ENCODE assay signal across 11 cellular contexts in the genomic region with DNA sequence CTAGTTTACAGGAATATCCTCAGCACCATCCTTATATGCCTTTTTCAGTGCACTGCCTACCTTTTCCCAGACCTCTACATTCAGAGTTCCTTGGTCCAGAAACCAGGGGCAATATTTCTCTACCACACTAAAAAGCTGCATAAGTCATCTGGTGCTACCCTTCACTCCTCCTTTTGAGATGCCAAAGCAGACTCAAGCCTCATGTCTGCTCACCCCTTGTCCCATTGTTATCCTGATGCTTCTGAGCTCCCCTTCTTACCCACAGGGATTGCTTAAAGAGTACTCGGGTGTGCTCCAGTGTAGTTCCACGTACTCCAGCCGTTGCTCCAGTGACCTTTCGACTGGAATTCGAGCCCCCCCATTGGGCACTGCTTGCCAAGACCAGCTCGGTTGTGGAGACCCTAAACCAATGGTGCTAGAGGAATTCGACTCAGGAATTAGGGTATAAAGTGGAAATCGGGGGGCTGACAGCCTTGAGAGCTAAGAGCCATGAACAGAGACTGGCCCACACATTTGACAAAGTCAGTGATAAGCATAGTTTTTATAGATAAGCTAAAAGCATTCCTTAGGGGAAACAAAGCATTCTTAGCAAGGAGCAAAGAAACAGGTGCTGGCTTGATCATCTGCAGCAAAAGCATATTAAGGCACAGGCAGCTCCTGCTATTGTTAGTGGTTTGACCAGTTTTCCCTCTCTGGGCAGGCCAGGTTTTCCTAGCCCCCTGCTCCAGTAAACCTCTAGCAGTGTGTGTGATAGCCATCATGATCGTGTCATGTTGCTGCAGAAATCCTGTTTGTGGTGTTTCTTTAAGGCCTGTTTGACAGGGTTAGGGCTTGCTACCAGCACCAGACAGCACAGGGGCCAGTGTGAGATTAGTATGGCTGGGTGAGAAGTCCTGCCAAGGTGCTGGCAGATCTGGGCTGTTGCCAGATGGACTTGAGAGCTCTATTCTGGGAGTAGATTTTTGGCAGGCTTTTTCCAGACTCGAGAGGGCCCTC. TPM values are rescaled to one million over a fixed set of nuclear protein-coding genes. Genes with fewer than 3 reads are reported as not detected.
DNase-seq lines count a peak whose midpoint lies in the region; ATAC-seq and TF ChIP-seq lines count a peak whose summit lies in the region.
"Had no signal": no experiment of that assay in that cellular context is flagged by ENCODE, and none has a peak within 500 bp of the region (broad histone marks: within the 10 kb centered on the region; RNA-seq: fewer than 3 reads in every experiment).

No MANE protein-coding gene starts in this region.

- H3K4me1 ChIP-seq in breast epithelium (peaks cover 0 to 3% of the 10 kb centered on the region in 2 donors), foreskin keratinocyte (peaks cover 26% of the 10 kb centered on the region)

- TF ChIP-seq POLR2A in breast epithelium (IDR thresholded peaks at IDR 0.05): no peak

- peak overlapping the region in 1 of 3 donors; percentile 7 for H3K4me3 ChIP-seq in breast epithelium

- no peak for TF ChIP-seq CTCF in breast epithelium (IDR thresholded peaks at IDR 0.05)
- no peak for TF ChIP-seq CTCF in MCF 10A (IDR thresholded peaks at IDR 0.05; ENCODE audit: unreplicated experiment)
- no peak for TF ChIP-seq CTCF in foreskin keratinocyte (conservative IDR thresholded peaks at IDR 0.05)
- no peak for TF ChIP-seq CTCF in neural crest cell (conservative IDR thresholded peaks at IDR 0.05)
- TF ChIP-seq CTCF in GM20000 (IDR thresholded peaks at IDR 0.05; ENCODE audit: extremely low read depth, missing control alignments): no peak

- H3K36me3 Mint-ChIP-seq in MCF 10A (ENCODE audit: insufficient read depth, unreplicated experiment) (no peaks in the 10 kb centered on the region), neural crest cell (ENCODE audit: low read depth) (no peaks in the 10 kb centered on the region)

- H3K27me3 Mint-ChIP-seq in MCF 10A (ENCODE audit: insufficient read depth, unreplicated experiment) (no peaks in the 10 kb centered on the region), neural crest cell (ENCODE audit: low read depth) (no peaks in the 10 kb centered on the region)
- peaks cover 8% of the 10 kb centered on the region for H3K27me3 Mint-ChIP-seq in stimulated activated naive CD8-positive, alpha-beta T cell treated with anti-CD3 and anti-CD28 coated beads, Interleukin-15, amount 100 ng/mL, for 72 hours

- H3K27ac ChIP-seq in breast epithelium (peak overlapping the region; percentile 27 to 78), foreskin keratinocyte (no peak overlapping the region)

- no TSS peak for BruUV-seq in MCF 10A (replicated peaks; lab: Mats Ljungman, UMichigan)

- no peaks in the 10 kb centered on the region for H3K27me3 ChIP-seq in breast epithelium
- no peaks in the 10 kb centered on the region for H3K27me3 ChIP-seq in foreskin keratinocyte

- H3K4me1 Mint-ChIP-seq in MCF 10A (ENCODE audit: insufficient read depth, unreplicated experiment) (no peaks in the 10 kb centered on the region), neural crest cell (no peaks in the 10 kb centered on the region)
- no peaks in the 10 kb centered on the region for H3K4me1 Mint-ChIP-seq in stimulated activated naive CD8-positive, alpha-beta T cell treated with anti-CD3 and anti-CD28 coated beads, Interleukin-15, amount 100 ng/mL, for 72 hours

- H3K36me3 ChIP-seq in breast epithelium: no peaks in the 10 kb centered on the region

- peak in 1 of 2 donors; percentile 24 for DNase-seq in breast epithelium (ENCODE audit: low spot score in 2 of 2)
- no peak for DNase-seq in MCF 10A (ENCODE audit: unreplicated experiment)
- peak in 1 of 2 donors; percentile 60 for DNase-seq in foreskin keratinocyte
- no peak for DNase-seq in neural crest cell (ENCODE audit: low read depth, low spot score)
- DNase-seq in D341Med (ENCODE audit: low spot score): no peak
- no peak for DNase-seq in stimulated activated naive CD8-positive, alpha-beta T cell treated with anti-CD3 and anti-CD28 coated beads, Interleukin-15, amount 100 ng/mL, for 72 hours
- no peak for DNase-seq in GM20000 (ENCODE audit: low spot score)
- DNase-seq: activated naive CD4-positive, alpha-beta T cell; NCI-H2171; SHP77 treated with DMSO at 0.1 percent for 48 hours had no signal

- H3K9me3 Mint-ChIP-seq in MCF 10A (ENCODE audit: unreplicated experiment) (no peaks in the 10 kb centered on the region), neural crest cell (no peaks in the 10 kb centered on the region)
- no peaks in the 10 kb centered on the region for H3K9me3 Mint-ChIP-seq in stimulated activated naive CD8-positive, alpha-beta T cell treated with anti-CD3 and anti-CD28 coated beads, Interleukin-15, amount 100 ng/mL, for 72 hours

- no peaks in the 10 kb centered on the region for H3K9me3 ChIP-seq in breast epithelium

- ATAC-seq in foreskin keratinocyte: peak; percentile 4
- no peak for ATAC-seq in HG03521 (IDR thresholded peaks at IDR 0.05; ENCODE audit: unreplicated experiment)
- no peak for ATAC-seq in stimulated activated naive CD8-positive, alpha-beta T cell treated with anti-CD3 and anti-CD28 coated beads, Interleukin-15, amount 100 ng/mL, for 72 hours

- POLR2A ChIA-PET in MCF 10A (lab: Yijun Ruan, JAX): interaction anchor here (0.6 to 1.0 kb wide), 2 partner anchors 8 to 172 kb away, joined by 3 to 4 read pairs; no protein-coding TSS in a partner anchor

- H3K4me3 Mint-ChIP-seq in MCF 10A (ENCODE audit: unreplicated experiment) (no peak overlapping the region), neural crest cell (no peak overlapping the region)
- no peak overlapping the region for H3K4me3 Mint-ChIP-seq in stimulated activated naive CD8-positive, alpha-beta T cell treated with anti-CD3 and anti-CD28 coated beads, Interleukin-15, amount 100 ng/mL, for 72 hours

- intact Hi-C loops in breast epithelium (cut with DNase I; ENCODE audit: low total_unique reads) (no loop called here), MCF 10A (cut with micrococcal nuclease) (no loop called here)

- CTCF ChIA-PET in MCF 10A (lab: Yijun Ruan, JAX): interaction anchor here (0.7 to 4.3 kb wide), 13 partner anchors 8 to 230 kb away, joined by 3 to 35 read pairs (median 4); no protein-coding TSS in a partner anchor

- no peak overlapping the region for H3K27ac Mint-ChIP-seq in MCF 10A (ENCODE audit: low read depth, unreplicated experiment)
- H3K27ac Mint-ChIP-seq in neural crest cell (ENCODE audit: unreplicated experiment): peak overlapping the region; percentile 16
- H3K27ac Mint-ChIP-seq in stimulated activated naive CD8-positive, alpha-beta T cell treated with anti-CD3 and anti-CD28 coated beads, Interleukin-15, amount 100 ng/mL, for 72 hours: no peak overlapping the region

RNA-seq across cellular contexts. Expression of gene WDR1, which starts 57.5 kb away (rescaled TPM):
- 100 to 1,000 TPM in 2 of 3 donors, 10 to 100 TPM in 1; 93.9 to 142 (median 127) TPM for total RNA-seq in breast epithelium
- total RNA-seq in MCF 10A (2022): 240 and 246 TPM in 2 replicates
- total RNA-seq in foreskin keratinocyte: 383 and 394 TPM in 2 replicates
- 293 and 310 TPM in 2 replicates for polyA plus RNA-seq in foreskin keratinocyte
- total RNA-seq in neural crest cell: 154 and 155 TPM in 2 replicates
